Comparison of ENCODE assay signal across 8 cellular contexts in the genomic region with DNA sequence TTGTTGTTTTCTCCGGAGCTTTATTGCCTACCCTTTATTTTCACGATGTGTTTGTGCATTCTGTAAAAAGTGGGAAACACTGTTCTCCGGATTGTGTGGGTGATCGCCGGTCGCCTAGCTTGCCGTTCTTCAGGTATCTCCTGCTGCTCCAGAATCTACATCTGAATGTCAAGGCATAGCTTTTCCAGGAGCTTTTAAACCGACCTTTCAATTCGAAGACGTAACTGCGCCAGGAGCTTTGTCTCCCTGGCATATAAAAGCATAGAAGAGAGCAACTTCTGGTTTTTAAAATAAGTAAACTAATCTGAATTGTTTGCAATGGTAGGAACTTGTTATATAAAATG.
DNase-seq lines count a peak whose midpoint lies in the region; FAIRE-seq and TF ChIP-seq lines count a peak whose summit lies in the region.

No MANE protein-coding gene starts in this region.

- no peak for TF ChIP-seq CTCF in HL-60 (IDR thresholded peaks at IDR 0.05; ENCODE audit: insufficient read depth, low read length)
- TF ChIP-seq CTCF in astrocyte (IDR thresholded peaks at IDR 0.05; ENCODE audit: insufficient read depth, low read depth, low read length), result no peak
- no peak for TF ChIP-seq CTCF in spleen (IDR thresholded peaks at IDR 0.05 in 8 of 11, conservative IDR thresholded peaks at IDR 0.05 in 3 of 11)

- no peak for FAIRE-seq in astrocyte (lab: Jason Lieb, UNC)

- H3K9me3 ChIP-seq in astrocyte (ENCODE audit: insufficient read depth, low read depth, low read length), result no peaks in the 10 kb centered on the region
- no peaks in the 10 kb centered on the region for H3K9me3 ChIP-seq in iPS-20b (ENCODE audit: insufficient read depth, low read depth, low read length)
- peaks cover 0 to 5% (median 0%) of the 10 kb centered on the region in 8 donors for H3K9me3 ChIP-seq in spleen

- H3K9me3 Mint-ChIP-seq in astrocyte (ENCODE audit: unreplicated experiment), result peaks cover 2% of the 10 kb centered on the region

- intact Hi-C loops in spleen (cut with DNase I; ENCODE audit: low total_unique reads), result no loop called here

- H3K36me3 Mint-ChIP-seq in astrocyte (ENCODE audit: low read depth, unreplicated experiment), result no peaks in the 10 kb centered on the region

- H3K4me3 ChIP-seq in HL-60 (replicated peaks; ENCODE audit: insufficient read depth, low read length), result no peak overlapping the region
- H3K4me3 ChIP-seq in astrocyte (ENCODE audit: insufficient read depth, low read depth, low read length), result peak overlapping the region; percentile 63
- peak overlapping the region; percentile 84 for H3K4me3 ChIP-seq in iPS-20b (ENCODE audit: low read length)
- peak overlapping the region; percentile 31 to 70 (median 44) for H3K4me3 ChIP-seq in spleen

- peak overlapping the region; percentile 37 for H3K27ac ChIP-seq in HL-60 (replicated peaks)
- H3K27ac ChIP-seq in astrocyte (ENCODE audit: low read depth, low read length), result peak overlapping the region; percentile 38
- peak overlapping the region; percentile 99 for H3K27ac ChIP-seq in iPS-20b (ENCODE audit: low read length)
- H3K27ac ChIP-seq in spleen, result peak overlapping the region; percentile 76 to 91 (median 87)

- WGBS in spleen, 5 donors, result 6 to 13% (median 11%) methylated on average over 11 of the region's 11 CpGs

- H2AFZ ChIP-seq in astrocyte (ENCODE audit: low read depth, low read length), result peak overlapping the region; percentile 82

- no peaks in the 10 kb centered on the region for H4K20me1 ChIP-seq in astrocyte (ENCODE audit: insufficient read depth, low read length)

- no peaks in the 10 kb centered on the region for H3K79me2 ChIP-seq in astrocyte (ENCODE audit: insufficient read depth, low read length)

- peak overlapping the region; percentile 79 for H3K27ac Mint-ChIP-seq in astrocyte (ENCODE audit: unreplicated experiment)

- H3K9ac ChIP-seq in astrocyte (ENCODE audit: low read length) (peak overlapping the region; percentile 67), iPS-20b (ENCODE audit: low read depth, low read length) (peak overlapping the region; percentile 99)

- no peaks in the 10 kb centered on the region for H3K27me3 ChIP-seq in HL-60 (ENCODE audit: insufficient read depth, poor library complexity, severe bottlenecking)
- H3K27me3 ChIP-seq in astrocyte (ENCODE audit: insufficient read depth, low read length), result no peaks in the 10 kb centered on the region
- no peaks in the 10 kb centered on the region for H3K27me3 ChIP-seq in iPS-20b (ENCODE audit: insufficient read depth, low read length)
- H3K27me3 ChIP-seq in spleen (replicated peaks in 1 of 7), result no peaks in the 10 kb centered on the region

- no peaks in the 10 kb centered on the region for H3K4me1 Mint-ChIP-seq in astrocyte (ENCODE audit: low read depth, unreplicated experiment)

- H3K4me1 ChIP-seq in astrocyte (ENCODE audit: insufficient read depth, low read length) (peaks cover 17% of the 10 kb centered on the region), iPS-20b (ENCODE audit: insufficient read depth, low read length) (peaks cover 21% of the 10 kb centered on the region; the same call in 1 of the 2 replicates), spleen (peaks cover 0 to 33% (median 14%) of the 10 kb centered on the region in 6 donors)

- DNase-seq in HL-60 (ENCODE audit: low read depth in 1 of 2, low spot score in 1 of 2) (no peak), astrocyte (ENCODE audit: low read depth) (no peak), spleen (no peak), GOT3 (lab: John Stamatoyannopoulos, UW) (no peak), AG20443 (ENCODE audit: low spot score) (no peak), NCI-H187 treated with DMSO at 0.1 percent for 48 hours (lab: John Stamatoyannopoulos, UW) (no peak)
- no peak for DNase-seq in NK-92 treated with Interleukin-12 subunit alpha and Interleukin-12 subunit beta, amount 100 ng/mL, for 24 hours (lab: John Stamatoyannopoulos, UW)

- peak overlapping the region; percentile 86 for H3K4me3 Mint-ChIP-seq in astrocyte (ENCODE audit: unreplicated experiment)

- H3K4me2 ChIP-seq in astrocyte (ENCODE audit: low read length), result peak overlapping the region; percentile 87

- H3K36me3 ChIP-seq in astrocyte (ENCODE audit: insufficient read depth, low read length) (no peaks in the 10 kb centered on the region), iPS-20b (ENCODE audit: insufficient read depth, low read depth, low read length) (no peaks in the 10 kb centered on the region), spleen (no peaks in the 10 kb centered on the region)

- no peak for TF ChIP-seq POLR2A in spleen (IDR thresholded peaks at IDR 0.05)

- H3K27me3 Mint-ChIP-seq in astrocyte (ENCODE audit: low read depth, unreplicated experiment), result no peaks in the 10 kb centered on the region

Comparison
In these comparisons a context has a peak if more than half of its experiments do, and no peak if none do; other contexts are left out.
1. H3K27ac ChIP-seq: peak in every context shown above with its lines; median percentile 99 in iPS-20b; 87 in spleen; 38 in astrocyte; 37 in HL-60.